10 cellular contexts compared by ENCODE assay signal in genomic region chr10:78960316-78960800, GRCh38.
DNase-seq lines count a peak whose midpoint lies in the region; ATAC-seq lines count a peak whose summit lies in the region.
"Had no signal": no experiment of that assay in that cellular context is flagged by ENCODE, and none has a peak within 500 bp of the region (broad histone marks: within the 10 kb centered on the region; RNA-seq: fewer than 3 reads in every experiment).

No MANE protein-coding gene starts in this region.

- no peak overlapping the region for H3K9ac ChIP-seq in neuronal stem cell (ENCODE audit: low read depth, low read length, poor library complexity)

- no peaks in the 10 kb centered on the region for H3K27me3 ChIP-seq in neuronal stem cell (ENCODE audit: control insufficient read depth in 3 of 3, insufficient read depth in 3 of 3, low read depth in 1 of 3, low read length in 3 of 3)

- peak overlapping the region; percentile 35 for H2AK5ac ChIP-seq in neuronal stem cell (ENCODE audit: low read depth, low read length)

- no peaks in the 10 kb centered on the region for H3K9me3 ChIP-seq in neuronal stem cell (replicated peaks in 1 of 2; ENCODE audit: control insufficient read depth in 2 of 2, insufficient read depth in 1 of 2, low read depth in 1 of 2, low read length in 2 of 2)

- no peak overlapping the region for H3K4ac ChIP-seq in neuronal stem cell (ENCODE audit: low read length)

- H2AFZ ChIP-seq in neuronal stem cell (ENCODE audit: low read length), result no peak overlapping the region

- no peak overlapping the region for H2BK120ac ChIP-seq in neuronal stem cell (ENCODE audit: low read depth, low read length)

- H3K36me3 ChIP-seq in neuronal stem cell (replicated peaks in 1 of 2; ENCODE audit: control insufficient read depth in 2 of 2, insufficient read depth in 2 of 2, low read length in 2 of 2), result no peaks in the 10 kb centered on the region

- peak; percentile 86 for DNase-seq in AG20443 (ENCODE audit: low spot score)
- peak; percentile 47 for DNase-seq in NCI-H446 treated with DMSO at 0.1 percent for 48 hours (lab: John Stamatoyannopoulos, UW)
- DNase-seq in fibroblast of gingiva (ENCODE audit: low read depth), result peak; percentile 61
- no peak for DNase-seq in neuronal stem cell (ENCODE audit: low spot score)
- DNase-seq in HK-2 (ENCODE audit: unreplicated experiment), result no peak
- no peak for DNase-seq in NCI-H1436 treated with DMSO at 0.1 percent for 48 hours (lab: John Stamatoyannopoulos, UW)
- DNase-seq: activated CD4-positive, alpha-beta T cell treated with anti-CD3 and anti-CD28 coated beads, Interleukin-2, amount 50 U/mL, for 1 hour had no signal

- ATAC-seq in HG03565 (IDR thresholded peaks at IDR 0.05; ENCODE audit: unreplicated experiment) (no peak), GM18520 (IDR thresholded peaks at IDR 0.05; ENCODE audit: unreplicated experiment) (no peak)

- no peak overlapping the region for H3K23ac ChIP-seq in neuronal stem cell (ENCODE audit: low read depth, low read length, poor library complexity)

- no peak overlapping the region for H2BK5ac ChIP-seq in neuronal stem cell (ENCODE audit: low read length)

- no peak overlapping the region for H3K4me3 ChIP-seq in neuronal stem cell (ENCODE audit: low read length in 2 of 2)

- no peak overlapping the region for H4K8ac ChIP-seq in neuronal stem cell (ENCODE audit: low read depth, low read length)

- H3K27ac ChIP-seq in neuronal stem cell (replicated peaks; ENCODE audit: low read length), result no peak overlapping the region
- H3K27ac ChIP-seq: HL-60 had no signal

- no peaks in the 10 kb centered on the region for H3K79me1 ChIP-seq in neuronal stem cell (ENCODE audit: low read depth, low read length)

- H3K4me1 ChIP-seq in neuronal stem cell (ENCODE audit: control insufficient read depth in 2 of 2, insufficient read depth in 1 of 2, low read depth in 1 of 2, low read length in 2 of 2), result peaks cover 14% of the 10 kb centered on the region in 2 donors

- peak overlapping the region; percentile 50 for H2BK15ac ChIP-seq in neuronal stem cell (ENCODE audit: low read length)

- no peak overlapping the region for H3K4me2 ChIP-seq in neuronal stem cell (ENCODE audit: insufficient read depth, low read length, poor library complexity, severe bottlenecking)

- H2BK12ac ChIP-seq in neuronal stem cell (ENCODE audit: low read length), result no peak overlapping the region

- no peak overlapping the region for H4K91ac ChIP-seq in neuronal stem cell (ENCODE audit: low read depth, low read length, poor library complexity)

- peak overlapping the region; percentile 57 for H3K18ac ChIP-seq in neuronal stem cell (ENCODE audit: low read length)

- no peak overlapping the region for H3K14ac ChIP-seq in neuronal stem cell (ENCODE audit: low read length)

- no CpG with 5 or more reads among the region's 7 CpGs for WGBS in neuronal stem cell (ENCODE audit: extremely low coverage in 2 of 2, insufficient read length in 2 of 2, insufficient replicate concordance in 1 of 2), 2 donors

Comparison
In these comparisons a context has a peak if more than half of its experiments do, and no peak if none do; other contexts are left out.
1. DNase-seq: peak in AG20443 (single experiment), NCI-H446 treated with DMSO at 0.1 percent for 48 hours (single experiment) and fibroblast of gingiva (single experiment); none in neuronal stem cell (single experiment), HK-2 (single experiment) and NCI-H1436 treated with DMSO at 0.1 percent for 48 hours (single experiment).